Comparison of ENCODE assay signal across 9 cellular contexts in the genomic region with DNA sequence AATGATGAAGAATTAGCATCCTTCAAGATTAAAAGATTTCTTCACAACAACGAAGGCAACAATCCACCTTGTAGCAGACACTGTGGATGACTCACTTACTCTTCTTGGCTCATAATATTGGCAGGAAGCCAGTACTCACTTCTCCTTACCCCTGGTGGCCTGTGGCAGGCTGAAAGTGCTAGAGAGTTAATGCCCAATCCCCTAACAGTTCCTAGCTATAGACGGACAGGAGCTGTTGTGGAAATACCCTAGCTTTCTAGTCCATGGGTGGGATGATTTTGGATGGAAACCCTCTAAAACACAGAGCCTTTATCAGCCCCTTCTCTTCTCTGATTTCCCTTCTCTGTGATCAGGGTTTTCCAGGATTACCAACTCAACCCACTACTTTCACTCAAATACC.
DNase-seq lines count a peak whose midpoint lies in the region; ATAC-seq and TF ChIP-seq lines count a peak whose summit lies in the region.
"Had no signal": no experiment of that assay in that cellular context is flagged by ENCODE, and none has a peak within 500 bp of the region (broad histone marks: within the 10 kb centered on the region; RNA-seq: fewer than 3 reads in every experiment).

No MANE protein-coding gene starts in this region.

- ATAC-seq in GM19328 (IDR thresholded peaks at IDR 0.05; ENCODE audit: unreplicated experiment) = peak; percentile 100
- ATAC-seq in HG03097 (IDR thresholded peaks at IDR 0.05; ENCODE audit: low FRiP score, unreplicated experiment) = peak; percentile 99
- peak; percentile 60 for ATAC-seq in mucosa of descending colon

- no peak overlapping the region for H3K27ac Mint-ChIP-seq in activated naive CD8-positive, alpha-beta T cell treated with anti-CD3 and anti-CD28 coated beads for 36 hours

- H3K4me3 Mint-ChIP-seq in activated naive CD8-positive, alpha-beta T cell treated with anti-CD3 and anti-CD28 coated beads for 36 hours = no peak overlapping the region

- no peaks in the 10 kb centered on the region for H3K27me3 Mint-ChIP-seq in activated naive CD8-positive, alpha-beta T cell treated with anti-CD3 and anti-CD28 coated beads for 36 hours

- peak; percentile 81 for DNase-seq in ELR (ENCODE audit: low read depth)
- DNase-seq in NCI-H2171 treated with DMSO at 0.1 percent for 48 hours (lab: John Stamatoyannopoulos, UW) = peak; percentile 72
- DNase-seq in activated naive CD8-positive, alpha-beta T cell treated with anti-CD3 and anti-CD28 coated beads for 36 hours = peak; percentile 14
- peak in 1 of 3 donors; percentile 24 for DNase-seq in mucosa of descending colon
- DNase-seq in GF-D8 (lab: John Stamatoyannopoulos, UW) = no peak
- no peak for DNase-seq in cortex of kidney (lab: John Stamatoyannopoulos, UW)

- H3K36me3 ChIP-seq in mucosa of descending colon (ENCODE audit: low read depth) = no peaks in the 10 kb centered on the region
- H3K36me3 ChIP-seq: tibial nerve had no signal

- peaks cover 4% of the 10 kb centered on the region for H3K4me1 Mint-ChIP-seq in activated naive CD8-positive, alpha-beta T cell treated with anti-CD3 and anti-CD28 coated beads for 36 hours

- H3K9me3 ChIP-seq in mucosa of descending colon = no peaks in the 10 kb centered on the region
- H3K9me3 ChIP-seq: tibial nerve had no signal

- peaks cover 3% of the 10 kb centered on the region for H3K9me3 Mint-ChIP-seq in activated naive CD8-positive, alpha-beta T cell treated with anti-CD3 and anti-CD28 coated beads for 36 hours

- H3K36me3 Mint-ChIP-seq in activated naive CD8-positive, alpha-beta T cell treated with anti-CD3 and anti-CD28 coated beads for 36 hours = no peaks in the 10 kb centered on the region

- H3K4me3 ChIP-seq in mucosa of descending colon = no peak overlapping the region
- H3K4me3 ChIP-seq: tibial nerve had no signal

- intact Hi-C loops in mucosa of descending colon (cut with DNase I, micrococcal nuclease) = no loop called here

- TF ChIP-seq CTCF in mucosa of descending colon (IDR thresholded peaks at IDR 0.05) = no peak

- H3K4me1 ChIP-seq in mucosa of descending colon (ENCODE audit: low read depth) = no peaks in the 10 kb centered on the region
- H3K4me1 ChIP-seq: tibial nerve had no signal

Comparison
In these comparisons a context has a peak if more than half of its experiments do, and no peak if none do; other contexts are left out.
1. DNase-seq: peak in ELR (single experiment), NCI-H2171 treated with DMSO at 0.1 percent for 48 hours (single experiment) and activated naive CD8-positive, alpha-beta T cell treated with anti-CD3 and anti-CD28 coated beads for 36 hours (single experiment); none in GF-D8 (single experiment) and cortex of kidney (single experiment).
2. Peak in every context shown above with its lines, with median percentiles within 50 percentile points of each other: ATAC-seq.